In the genomic region with DNA sequence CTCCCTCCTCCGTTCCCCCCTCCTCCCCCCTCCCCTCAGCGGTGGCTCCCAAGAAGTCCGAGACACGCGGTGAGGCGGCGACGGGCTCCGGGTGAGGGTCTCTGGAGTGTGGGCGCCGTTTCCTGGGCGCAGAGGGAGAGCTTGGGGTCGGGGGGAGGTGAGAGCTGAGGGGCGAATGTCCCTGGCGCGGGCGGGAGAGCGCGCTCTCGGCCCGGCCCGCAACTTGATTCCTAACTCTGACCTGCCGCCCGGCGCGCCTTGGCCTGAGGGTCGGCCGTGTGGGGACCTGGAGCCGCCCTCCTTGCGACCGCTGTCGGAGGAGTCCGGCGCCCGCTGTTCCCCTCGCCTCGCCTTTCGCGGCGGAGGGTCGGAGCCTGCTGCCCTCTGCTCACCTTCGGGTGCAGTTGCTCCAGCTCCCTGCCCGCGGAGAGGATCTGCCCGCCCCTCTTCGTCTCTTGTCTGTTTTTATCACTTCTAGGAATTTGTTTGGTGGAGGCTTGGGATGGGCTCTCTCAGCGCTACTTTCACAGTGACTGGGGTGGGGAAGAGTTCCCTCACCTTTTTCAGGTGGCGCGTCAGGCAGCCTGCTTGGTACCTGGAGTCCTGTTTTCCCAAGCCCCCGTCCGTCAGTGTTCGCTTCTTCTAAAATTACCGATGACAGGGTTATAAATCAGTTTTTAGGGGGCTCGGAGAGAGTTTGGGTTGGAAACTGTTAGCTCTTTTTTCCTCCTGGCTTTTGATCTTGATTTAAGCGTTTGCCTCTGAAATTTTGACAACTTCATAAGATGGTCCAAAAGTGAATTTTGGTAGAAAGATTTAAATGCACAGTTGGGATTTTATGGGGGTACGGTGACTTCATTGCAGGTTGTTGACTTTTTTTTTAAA, we compare ENCODE assay signal across 1 cellular context.
TF ChIP-seq lines count a peak whose summit lies in the region.

No MANE protein-coding gene starts in this region.

TF ChIP-seq in K562, 482 proteins besides CTCF, POLR2A, EP300 and RAD21 (continued from another document):
- peak; percentile 46; the same call in 1 of the 2 replicates for TF ChIP-seq ZNF511 (CRISPR knock-in tag; IDR thresholded peaks at IDR 0.05)
- TF ChIP-seq NONO (IDR thresholded peaks at IDR 0.05; ENCODE audit: low read depth in 2 of 2, low read length in 1 of 2) = 0 out of 4 replicates have a peak, but pooled peaks of 1 of the 2 experiments have one; percentile 50
- TF ChIP-seq, protein P1, sequence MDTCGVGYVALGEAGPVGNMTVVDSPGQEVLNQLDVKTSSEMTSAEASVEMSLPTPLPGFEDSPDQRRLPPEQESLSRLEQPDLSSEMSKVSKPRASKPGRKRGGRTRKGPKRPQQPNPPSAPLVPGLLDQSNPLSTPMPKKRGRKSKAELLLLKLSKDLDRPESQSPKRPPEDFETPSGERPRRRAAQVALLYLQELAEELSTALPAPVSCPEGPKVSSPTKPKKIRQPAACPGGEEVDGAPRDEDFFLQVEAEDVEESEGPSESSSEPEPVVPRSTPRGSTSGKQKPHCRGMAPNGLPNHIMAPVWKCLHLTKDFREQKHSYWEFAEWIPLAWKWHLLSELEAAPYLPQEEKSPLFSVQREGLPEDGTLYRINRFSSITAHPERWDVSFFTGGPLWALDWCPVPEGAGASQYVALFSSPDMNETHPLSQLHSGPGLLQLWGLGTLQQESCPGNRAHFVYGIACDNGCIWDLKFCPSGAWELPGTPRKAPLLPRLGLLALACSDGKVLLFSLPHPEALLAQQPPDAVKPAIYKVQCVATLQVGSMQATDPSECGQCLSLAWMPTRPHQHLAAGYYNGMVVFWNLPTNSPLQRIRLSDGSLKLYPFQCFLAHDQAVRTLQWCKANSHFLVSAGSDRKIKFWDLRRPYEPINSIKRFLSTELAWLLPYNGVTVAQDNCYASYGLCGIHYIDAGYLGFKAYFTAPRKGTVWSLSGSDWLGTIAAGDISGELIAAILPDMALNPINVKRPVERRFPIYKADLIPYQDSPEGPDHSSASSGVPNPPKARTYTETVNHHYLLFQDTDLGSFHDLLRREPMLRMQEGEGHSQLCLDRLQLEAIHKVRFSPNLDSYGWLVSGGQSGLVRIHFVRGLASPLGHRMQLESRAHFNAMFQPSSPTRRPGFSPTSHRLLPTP (IDR thresholded peaks at IDR 0.05; ENCODE audit: borderline replicate concordance, extremely low read depth, insufficient read length) = no peak
- peak; percentile 46; the same call in 1 of the 2 replicates for TF ChIP-seq SIN3B (IDR thresholded peaks at IDR 0.05; ENCODE audit: low read depth)
- no peak for TF ChIP-seq MTA3 (IDR thresholded peaks at IDR 0.05; ENCODE audit: borderline replicate concordance)
- TF ChIP-seq ZC3H4 (CRISPR knock-in tag; IDR thresholded peaks at IDR 0.05; ENCODE audit: borderline replicate concordance) = no peak
- no peak for TF ChIP-seq SIRT6 (IDR thresholded peaks at IDR 0.05; ENCODE audit: low read depth, low read length)
- TF ChIP-seq HMG20B (CRISPR knock-in tag; IDR thresholded peaks at IDR 0.05) = no peak
- TF ChIP-seq HNRNPK (IDR thresholded peaks at IDR 0.05; ENCODE audit: low read depth, low read length, poor library complexity, severe bottlenecking) = peak; percentile 6
- peak; percentile 87 for TF ChIP-seq RBFOX2 (IDR thresholded peaks at IDR 0.05; ENCODE audit: low read depth, low read length)
- TF ChIP-seq RBM17 (IDR thresholded peaks at IDR 0.05; ENCODE audit: borderline replicate concordance, low read depth, low read length) = no peak
- TF ChIP-seq ZBTB1 (CRISPR knock-in tag; IDR thresholded peaks at IDR 0.05; ENCODE audit: borderline replicate concordance, low read depth) = peak; percentile 6; the same call in 1 of the 2 replicates
- TF ChIP-seq MEIS2 (IDR thresholded peaks at IDR 0.05; ENCODE audit: partially characterized antibody) = peak; percentile 23
- TF ChIP-seq GABPA (tag; conservative IDR thresholded peaks at IDR 0.05; ENCODE audit: low read depth) = no peak
- TF ChIP-seq NFE2 (IDR thresholded peaks at IDR 0.05; ENCODE audit: low read depth) = no peak
- no peak for TF ChIP-seq FOXJ2 (tag; IDR thresholded peaks at IDR 0.05)
- TF ChIP-seq, protein P2, sequence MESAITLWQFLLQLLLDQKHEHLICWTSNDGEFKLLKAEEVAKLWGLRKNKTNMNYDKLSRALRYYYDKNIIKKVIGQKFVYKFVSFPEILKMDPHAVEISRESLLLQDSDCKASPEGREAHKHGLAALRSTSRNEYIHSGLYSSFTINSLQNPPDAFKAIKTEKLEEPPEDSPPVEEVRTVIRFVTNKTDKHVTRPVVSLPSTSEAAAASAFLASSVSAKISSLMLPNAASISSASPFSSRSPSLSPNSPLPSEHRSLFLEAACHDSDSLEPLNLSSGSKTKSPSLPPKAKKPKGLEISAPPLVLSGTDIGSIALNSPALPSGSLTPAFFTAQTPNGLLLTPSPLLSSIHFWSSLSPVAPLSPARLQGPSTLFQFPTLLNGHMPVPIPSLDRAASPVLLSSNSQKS (CRISPR knock-in tag; IDR thresholded peaks at IDR 0.05) = no peak
- no peak for TF ChIP-seq MECOM (CRISPR knock-in tag; IDR thresholded peaks at IDR 0.05)
- TF ChIP-seq MAZ (CRISPR knock-in tag; conservative IDR thresholded peaks at IDR 0.05 in 1 of 2, IDR thresholded peaks at IDR 0.05 in 1 of 2) = peak; percentile 1 to 74; a peak in 1 of 4 replicates
- no peak for TF ChIP-seq TFAM (CRISPR knock-in tag; conservative IDR thresholded peaks at IDR 0.05)
- TF ChIP-seq RBM15 (IDR thresholded peaks at IDR 0.05; ENCODE audit: insufficient read depth, low read length) = no peak
- no peak for TF ChIP-seq MCM3 (IDR thresholded peaks at IDR 0.05)
- no peak for TF ChIP-seq ZC3H8 (IDR thresholded peaks at IDR 0.05)
- peak; percentile 94 for TF ChIP-seq VEZF1 (CRISPR knock-in tag; IDR thresholded peaks at IDR 0.05)
- TF ChIP-seq U2AF1 (optimal IDR thresholded peaks at IDR 0.05; ENCODE audit: low read depth, low read length) = no peak
- TF ChIP-seq, protein P3, sequence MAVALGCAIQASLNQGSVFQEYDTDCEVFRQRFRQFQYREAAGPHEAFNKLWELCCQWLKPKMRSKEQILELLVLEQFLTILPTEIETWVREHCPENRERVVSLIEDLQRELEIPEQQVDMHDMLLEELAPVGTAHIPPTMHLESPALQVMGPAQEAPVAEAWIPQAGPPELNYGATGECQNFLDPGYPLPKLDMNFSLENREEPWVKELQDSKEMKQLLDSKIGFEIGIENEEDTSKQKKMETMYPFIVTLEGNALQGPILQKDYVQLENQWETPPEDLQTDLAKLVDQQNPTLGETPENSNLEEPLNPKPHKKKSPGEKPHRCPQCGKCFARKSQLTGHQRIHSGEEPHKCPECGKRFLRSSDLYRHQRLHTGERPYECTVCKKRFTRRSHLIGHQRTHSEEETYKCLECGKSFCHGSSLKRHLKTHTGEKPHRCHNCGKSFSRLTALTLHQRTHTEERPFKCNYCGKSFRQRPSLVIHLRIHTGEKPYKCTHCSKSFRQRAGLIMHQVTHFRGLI (CRISPR knock-in tag; IDR thresholded peaks at IDR 0.05) = no peak
- no peak for TF ChIP-seq EZH2 (IDR thresholded peaks at IDR 0.05; ENCODE audit: borderline replicate concordance, low read depth, low read length)
- TF ChIP-seq FUS (optimal IDR thresholded peaks at IDR 0.05; ENCODE audit: low read depth, low read length) = no peak
- peak in 1 of 2 experiments; percentile 78; a peak in 2 of 4 replicates for TF ChIP-seq ZNF639 (CRISPR knock-in tag; conservative IDR thresholded peaks at IDR 0.05 in 1 of 2, IDR thresholded peaks at IDR 0.05 in 1 of 2)
- TF ChIP-seq PHF8 (IDR thresholded peaks at IDR 0.05; ENCODE audit: borderline replicate concordance, low read length) = peak; percentile 63; the same call in 1 of the 2 replicates
